ENCODE assay signal across 11 cellular contexts in the genomic region with DNA sequence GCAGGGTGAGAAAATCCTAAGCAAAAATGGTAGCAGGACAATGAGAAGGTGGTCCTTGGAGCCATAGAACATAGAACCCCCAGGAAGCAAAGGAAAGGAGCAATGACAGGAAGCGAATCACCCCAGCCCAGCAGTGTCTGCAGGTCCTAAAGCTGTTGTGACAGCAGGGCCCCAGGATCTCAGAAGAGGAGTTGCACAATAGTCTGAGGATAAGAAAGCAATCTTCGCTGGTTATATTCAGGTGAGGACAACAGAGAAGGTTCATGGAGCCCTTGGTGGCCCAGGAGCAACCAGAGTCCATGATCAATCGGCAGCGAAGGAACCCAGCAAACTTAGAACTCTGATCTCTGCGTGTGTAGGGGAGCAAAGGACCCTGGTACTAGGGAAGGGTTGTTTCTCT.
"Had no signal": no experiment of that assay in that cellular context is flagged by ENCODE, and none has a peak within 500 bp of the region (broad histone marks: within the 10 kb centered on the region; RNA-seq: fewer than 3 reads in every experiment).

No MANE protein-coding gene starts in this region.

- H2AFZ ChIP-seq: GM23248, GM23338 had no signal

- H3K4me3 ChIP-seq: GM23248, GM23338, HAP-1 had no signal

- FAIRE-seq: H1, H54 had no signal

- DNase-seq: GM23248, GOT3, H7, H9, HCEC 1CT, HFFc6 had no signal

- H3K27ac ChIP-seq: GM23248 had no signal

- H3K9ac ChIP-seq: GM23248 had no signal

- ATAC-seq: GM23338, HCT116 had no signal

- H3K36me3 ChIP-seq: HAP-1 had no signal

- H3K4me2 ChIP-seq: GM23338 had no signal
